8 cellular contexts compared by ENCODE assay signal in the genomic region with DNA sequence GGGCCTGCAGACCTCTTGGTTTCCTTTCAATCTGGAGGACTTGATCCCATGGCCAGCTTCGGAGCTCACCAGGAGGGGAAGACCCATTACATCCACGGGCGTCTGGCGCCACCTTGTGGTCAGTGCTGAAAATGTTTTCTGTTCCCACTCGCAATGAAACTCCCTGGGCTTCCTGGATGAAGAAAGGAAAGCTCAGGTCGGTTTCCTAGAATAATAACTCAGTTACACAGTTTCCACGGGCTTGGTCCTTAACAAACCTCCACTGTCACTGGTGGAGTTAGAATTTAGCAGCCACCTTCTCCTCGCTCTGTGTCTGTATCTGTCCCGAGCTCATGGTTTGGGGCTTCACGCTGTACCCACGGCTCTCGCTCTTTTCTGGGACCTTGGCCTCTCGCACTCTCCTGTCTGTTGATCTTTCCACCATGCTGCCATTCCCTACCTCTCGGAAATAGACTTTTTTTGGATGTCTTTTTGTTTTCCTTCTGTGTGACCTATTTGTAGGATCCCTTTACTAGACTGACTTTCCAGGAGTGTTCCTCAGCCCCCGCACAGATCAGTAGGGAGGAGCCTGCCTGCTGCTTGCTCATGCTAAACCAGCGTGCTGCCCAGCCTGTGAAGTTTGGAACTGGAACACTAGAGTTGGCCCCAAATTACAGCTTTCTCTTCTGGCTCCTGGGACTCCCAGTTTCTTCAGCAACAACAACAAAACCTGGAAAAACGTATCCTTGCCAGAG. TPM values are rescaled to one million over a fixed set of nuclear protein-coding genes. Genes with fewer than 3 reads are reported as not detected.
DNase-seq lines count a peak whose midpoint lies in the region; ATAC-seq, FAIRE-seq and TF ChIP-seq lines count a peak whose summit lies in the region.

No MANE protein-coding gene starts in this region.

- peak in 1 of 3 donors; percentile 5 for TF ChIP-seq POLR2A in body of pancreas (IDR thresholded peaks at IDR 0.05)

- DNase-seq in GM13976 (ENCODE audit: low spot score) (peak; percentile 84), NCI-H2107 (lab: John Stamatoyannopoulos, UW) (peak; percentile 89), body of pancreas (peak; percentile 91 to 94 (median 94)), iPS DF 4.7 (ENCODE audit: extremely low read depth, low spot score) (peak; percentile 62), skeletal muscle cell (ENCODE audit: low read depth) (peak; percentile 47)

- H3K27me3 ChIP-seq in body of pancreas, result no peaks in the 10 kb centered on the region

- peaks cover 5% of the 10 kb centered on the region for H3K4me1 ChIP-seq in body of pancreas

- 2 to 5% methylated on average over 17 of the region's 17 CpGs for WGBS in body of pancreas, 2 donors

- ATAC-seq in HG03045 (IDR thresholded peaks at IDR 0.05; ENCODE audit: unreplicated experiment), result peak; percentile 88
- ATAC-seq in body of pancreas, result peak; percentile 96
- ATAC-seq in GM18519 (IDR thresholded peaks at IDR 0.05; ENCODE audit: low FRiP score, unreplicated experiment), result no peak

- no peaks in the 10 kb centered on the region for H3K36me3 ChIP-seq in body of pancreas (replicated peaks in 1 of 2; ENCODE audit: insufficient read depth in 1 of 2, low read depth in 2 of 2)

- intact Hi-C loops in body of pancreas (cut with DNase I), result loop anchor here (5.0 to 10.0 kb wide), 3 partner anchors 249 to 942 kb away; no protein-coding TSS in a partner anchor

- peak overlapping the region; percentile 57 to 67 (median 59) for H3K27ac ChIP-seq in body of pancreas

- TF ChIP-seq CTCF in GM13976 (IDR thresholded peaks at IDR 0.05; ENCODE audit: borderline replicate concordance, control extremely low read depth, extremely low read depth, insufficient read depth, missing control alignments) (peak; percentile 84), body of pancreas (IDR thresholded peaks at IDR 0.05) (peak; percentile 80 to 97 (median 93))

- FAIRE-seq in TTC549 (lab: Jason Lieb, UNC), result peak; percentile 79

- H3K9me3 ChIP-seq in body of pancreas, result no peaks in the 10 kb centered on the region

- peak overlapping the region in 1 of 2 donors; percentile 19 for H3K4me3 ChIP-seq in body of pancreas
- peak overlapping the region; percentile 55 for H3K4me3 ChIP-seq in skeletal muscle cell (ENCODE audit: low read depth, low read length)

- in situ Hi-C loops in GM13976 (cut with MboI; ENCODE audit: low sequenced_read_pairs, unreplicated experiment), result loop anchor here (5.0 to 25.0 kb wide), 3 partner anchors 259 to 942 kb away; a partner anchor contains a TSS

RNA-seq across cellular contexts. Expression of a gene that starts 56.3 kb away (rescaled TPM):
- total RNA-seq in body of pancreas, result under 1 TPM in 1 of 2 donors, not detected in 1; 0.52 TPM
